Comparison of ENCODE assay signal across 1 cellular context in the genomic region with DNA sequence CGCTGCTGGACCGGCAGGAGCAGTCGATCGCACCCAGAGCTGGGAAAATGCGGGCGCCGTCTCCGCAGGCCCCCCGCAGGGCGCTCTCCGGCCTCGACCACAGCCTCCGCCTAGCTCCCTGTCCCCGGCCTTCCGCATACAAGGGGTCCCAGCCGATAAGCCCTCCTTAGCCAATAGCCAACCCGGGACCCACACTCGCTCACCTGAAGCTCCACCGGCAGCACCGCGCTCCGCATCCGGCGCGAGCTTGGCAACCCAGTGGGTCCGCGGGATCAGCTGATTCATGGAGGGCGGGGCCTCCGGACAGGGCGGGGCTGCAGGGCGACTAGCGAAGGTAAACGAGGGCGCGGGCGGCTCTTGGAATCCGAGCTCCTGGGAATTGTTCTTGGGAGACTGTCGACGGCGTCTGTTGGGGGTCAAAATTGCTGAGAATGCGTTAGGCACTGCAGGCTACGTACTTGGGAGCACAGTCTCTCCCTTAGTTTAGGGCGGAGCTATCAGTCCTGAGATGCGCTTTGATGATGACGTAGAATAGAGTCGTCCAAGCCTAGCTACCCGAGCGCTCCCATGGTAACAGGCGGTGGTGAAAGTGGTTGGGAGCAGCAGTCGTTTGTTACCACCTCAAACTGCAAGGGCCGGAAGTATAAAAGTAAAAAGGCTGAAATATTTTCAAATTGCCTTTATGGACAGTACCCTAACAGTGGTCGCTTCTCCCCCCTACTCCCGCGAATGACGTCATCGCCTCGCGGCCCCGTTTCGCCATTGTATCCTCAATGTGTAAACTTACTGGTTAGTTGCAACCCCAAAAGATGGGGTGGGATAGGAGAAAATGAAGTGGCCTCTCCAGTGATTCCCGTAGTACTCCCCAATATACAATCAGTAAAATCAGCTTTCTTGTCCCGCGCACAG.
TF ChIP-seq lines count a peak whose summit lies in the region.

A gene (minus strand): TSS at position 260 of the 909 bp plus-strand sequence. CDS start 12,048 bp downstream, outside the sequence.

TF ChIP-seq in A549, 52 proteins besides CTCF, POLR2A, EP300 and RAD21 (continued from another document):
- TF ChIP-seq EHMT2 (IDR thresholded peaks at IDR 0.05; ENCODE audit: low read depth): no peak
- TF ChIP-seq, protein P1, sequence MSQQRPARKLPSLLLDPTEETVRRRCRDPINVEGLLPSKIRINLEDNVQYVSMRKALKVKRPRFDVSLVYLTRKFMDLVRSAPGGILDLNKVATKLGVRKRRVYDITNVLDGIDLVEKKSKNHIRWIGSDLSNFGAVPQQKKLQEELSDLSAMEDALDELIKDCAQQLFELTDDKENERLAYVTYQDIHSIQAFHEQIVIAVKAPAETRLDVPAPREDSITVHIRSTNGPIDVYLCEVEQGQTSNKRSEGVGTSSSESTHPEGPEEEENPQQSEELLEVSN (IDR thresholded peaks at IDR 0.05; ENCODE audit: borderline replicate concordance, low read depth): no peak
- TF ChIP-seq KDM1A (IDR thresholded peaks at IDR 0.05; ENCODE audit: low read depth): no peak
- TF ChIP-seq, protein P2, sequence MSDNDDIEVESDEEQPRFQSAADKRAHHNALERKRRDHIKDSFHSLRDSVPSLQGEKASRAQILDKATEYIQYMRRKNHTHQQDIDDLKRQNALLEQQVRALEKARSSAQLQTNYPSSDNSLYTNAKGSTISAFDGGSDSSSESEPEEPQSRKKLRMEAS (IDR thresholded peaks at IDR 0.05): no peak; the same call in none of the 2 replicates
- TF ChIP-seq ESRRA (IDR thresholded peaks at IDR 0.05; ENCODE audit: borderline replicate concordance, low read length): no peak
- TF ChIP-seq FOSL2 (IDR thresholded peaks at IDR 0.05): no peak
- peak; percentile 87 for TF ChIP-seq FOSL2 (CRISPR knock-in tag; IDR thresholded peaks at IDR 0.05)
- TF ChIP-seq GATA3 (IDR thresholded peaks at IDR 0.05; ENCODE audit: borderline replicate concordance): no peak
- TF ChIP-seq PHF8 (IDR thresholded peaks at IDR 0.05; ENCODE audit: borderline replicate concordance, low read depth): peak; percentile 58; the same call in 1 of the 2 replicates
- TF ChIP-seq, protein P3, sequence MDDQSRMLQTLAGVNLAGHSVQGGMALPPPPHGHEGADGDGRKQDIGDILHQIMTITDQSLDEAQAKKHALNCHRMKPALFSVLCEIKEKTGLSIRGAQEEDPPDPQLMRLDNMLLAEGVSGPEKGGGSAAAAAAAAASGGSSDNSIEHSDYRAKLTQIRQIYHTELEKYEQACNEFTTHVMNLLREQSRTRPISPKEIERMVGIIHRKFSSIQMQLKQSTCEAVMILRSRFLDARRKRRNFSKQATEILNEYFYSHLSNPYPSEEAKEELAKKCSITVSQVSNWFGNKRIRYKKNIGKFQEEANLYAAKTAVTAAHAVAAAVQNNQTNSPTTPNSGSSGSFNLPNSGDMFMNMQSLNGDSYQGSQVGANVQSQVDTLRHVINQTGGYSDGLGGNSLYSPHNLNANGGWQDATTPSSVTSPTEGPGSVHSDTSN (IDR thresholded peaks at IDR 0.05): peak; percentile 36; the same call in 1 of the 2 replicates
- TF ChIP-seq NPAS2 (CRISPR knock-in tag; IDR thresholded peaks at IDR 0.05; ENCODE audit: borderline replicate concordance): no peak
- TF ChIP-seq, protein P4, sequence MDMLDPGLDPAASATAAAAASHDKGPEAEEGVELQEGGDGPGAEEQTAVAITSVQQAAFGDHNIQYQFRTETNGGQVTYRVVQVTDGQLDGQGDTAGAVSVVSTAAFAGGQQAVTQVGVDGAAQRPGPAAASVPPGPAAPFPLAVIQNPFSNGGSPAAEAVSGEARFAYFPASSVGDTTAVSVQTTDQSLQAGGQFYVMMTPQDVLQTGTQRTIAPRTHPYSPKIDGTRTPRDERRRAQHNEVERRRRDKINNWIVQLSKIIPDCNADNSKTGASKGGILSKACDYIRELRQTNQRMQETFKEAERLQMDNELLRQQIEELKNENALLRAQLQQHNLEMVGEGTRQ (IDR thresholded peaks at IDR 0.05): peak; percentile 64
- TF ChIP-seq KDM5A (IDR thresholded peaks at IDR 0.05): no peak; the same call in 1 of the 2 replicates
- peak; percentile 69; the same call in 1 of the 2 replicates for TF ChIP-seq RFX5 (IDR thresholded peaks at IDR 0.05)
- peak in 1 of 2 experiments; percentile 65; a peak in 2 of 4 replicates for TF ChIP-seq CEBPB (IDR thresholded peaks at IDR 0.05)
- no peak for TF ChIP-seq SMC3 (IDR thresholded peaks at IDR 0.05)
- TF ChIP-seq, protein P5, sequence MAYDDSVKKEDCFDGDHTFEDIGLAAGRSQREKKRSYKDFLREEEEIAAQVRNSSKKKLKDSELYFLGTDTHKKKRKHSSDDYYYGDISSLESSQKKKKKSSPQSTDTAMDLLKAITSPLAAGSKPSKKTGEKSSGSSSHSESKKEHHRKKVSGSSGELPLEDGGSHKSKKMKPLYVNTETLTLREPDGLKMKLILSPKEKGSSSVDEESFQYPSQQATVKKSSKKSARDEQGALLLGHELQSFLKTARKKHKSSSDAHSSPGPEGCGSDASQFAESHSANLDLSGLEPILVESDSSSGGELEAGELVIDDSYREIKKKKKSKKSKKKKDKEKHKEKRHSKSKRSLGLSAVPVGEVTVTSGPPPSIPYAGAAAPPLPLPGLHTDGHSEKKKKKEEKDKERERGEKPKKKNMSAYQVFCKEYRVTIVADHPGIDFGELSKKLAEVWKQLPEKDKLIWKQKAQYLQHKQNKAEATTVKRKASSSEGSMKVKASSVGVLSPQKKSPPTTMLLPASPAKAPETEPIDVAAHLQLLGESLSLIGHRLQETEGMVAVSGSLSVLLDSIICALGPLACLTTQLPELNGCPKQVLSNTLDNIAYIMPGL (CRISPR knock-in tag; IDR thresholded peaks at IDR 0.05; ENCODE audit: borderline replicate concordance): no peak
- no peak for TF ChIP-seq ZSCAN20 (CRISPR knock-in tag; IDR thresholded peaks at IDR 0.05)
